Comparison of ENCODE assay signal across 13 cellular contexts in the genomic region with DNA sequence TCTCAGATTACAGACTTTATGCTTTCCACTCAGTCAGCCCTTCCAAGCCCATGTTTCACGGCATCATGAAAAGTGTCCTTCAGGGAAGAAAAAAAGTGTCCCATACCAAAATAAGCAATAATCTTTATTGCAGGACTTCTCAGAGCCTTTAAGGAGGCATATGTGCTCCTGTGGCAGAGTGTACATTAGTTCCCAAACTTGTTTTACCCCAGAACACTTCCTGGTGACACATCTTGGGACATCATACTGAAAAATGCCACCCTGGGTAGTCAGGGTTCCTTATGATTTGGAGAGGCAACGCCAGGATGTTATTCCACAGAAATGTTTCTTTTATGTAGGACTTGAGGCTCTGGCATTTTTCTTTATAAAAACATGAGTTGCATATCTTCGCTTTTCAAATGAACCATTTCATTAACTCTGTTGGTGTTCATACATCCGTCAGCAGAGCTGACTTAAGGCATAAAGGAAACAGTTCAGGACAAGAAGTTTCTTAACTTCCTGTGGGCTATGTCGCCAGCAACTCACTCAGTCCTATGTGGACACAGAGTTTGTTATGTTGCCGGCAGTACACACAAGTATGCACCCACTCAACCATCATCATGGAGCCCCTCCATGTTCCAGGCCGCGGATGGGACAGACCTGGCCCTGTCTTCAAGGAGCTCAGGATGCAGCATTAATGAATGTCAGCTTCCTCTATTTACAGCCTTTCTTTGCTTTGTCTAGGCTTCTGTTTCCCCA.
DNase-seq lines count a peak whose midpoint lies in the region; ATAC-seq and TF ChIP-seq lines count a peak whose summit lies in the region.
"Had no signal": no experiment of that assay in that cellular context is flagged by ENCODE, and none has a peak within 500 bp of the region (broad histone marks: within the 10 kb centered on the region; RNA-seq: fewer than 3 reads in every experiment).

No MANE protein-coding gene starts in this region.

- H3K4me3 Mint-ChIP-seq in H9, result no peak overlapping the region

- no peak overlapping the region for H2BK12ac ChIP-seq in H9 (ENCODE audit: insufficient read length, low read depth, low read length)

- peaks cover 21% of the 10 kb centered on the region for H3K27me3 Mint-ChIP-seq in H9 (ENCODE audit: low read depth)

- TF ChIP-seq CTCF in neutrophil (IDR thresholded peaks at IDR 0.05) (no peak), H9 (conservative IDR thresholded peaks at IDR 0.05) (no peak)

- no peaks in the 10 kb centered on the region for H4K20me1 ChIP-seq in H9 (ENCODE audit: control insufficient read depth, insufficient read depth, insufficient read length)

- no peak overlapping the region for H3T11ph ChIP-seq in H9 (ENCODE audit: low read length)

- H3K4me1 ChIP-seq in neutrophil (ENCODE audit: control insufficient read depth in 1 of 2, insufficient read depth in 1 of 2, low read depth in 1 of 2, low read length in 1 of 2), result peaks cover 42 to 46% of the 10 kb centered on the region in 2 experiments
- no peaks in the 10 kb centered on the region for H3K4me1 ChIP-seq in H9 (ENCODE audit: insufficient read depth, low read length)
- H3K4me1 ChIP-seq in mesendoderm (ENCODE audit: control insufficient read depth, low read depth, low read length), result no peaks in the 10 kb centered on the region
- H3K4me1 ChIP-seq: thyroid gland had no signal

- H3K9ac ChIP-seq in H9 (ENCODE audit: extremely low read depth, insufficient read length, low read length) (no peak overlapping the region), mesendoderm (ENCODE audit: low read length) (no peak overlapping the region)

- H3K36me3 ChIP-seq in neutrophil (no peaks in the 10 kb centered on the region), mesendoderm (ENCODE audit: control insufficient read depth, insufficient read depth, low read length) (no peaks in the 10 kb centered on the region)
- H3K36me3 ChIP-seq: thyroid gland had no signal

- H2AFZ ChIP-seq in H9 (ENCODE audit: low read length), result no peak overlapping the region

- DNase-seq in Kasumi-1 (lab: John Stamatoyannopoulos, UW) (peak; percentile 63 to 79), fibroblast of gingiva (ENCODE audit: low read depth) (peak; percentile 5), NCI-H526 (lab: John Stamatoyannopoulos, UW) (no peak), globus pallidus (ENCODE audit: low spot score) (no peak), H9 (no peak), mesendoderm (no peak)
- DNase-seq: activated CD4-positive, alpha-beta T cell treated with anti-CD3 and anti-CD28 coated beads, Interleukin-2, amount 50 U/mL, for 48 hours; foreskin keratinocyte; NCI-H524 had no signal

- H2BK5ac ChIP-seq in H9 (ENCODE audit: insufficient read length, low read length) (no peak overlapping the region), mesendoderm (ENCODE audit: low read length) (no peak overlapping the region)

- no peaks in the 10 kb centered on the region for H3K36me3 Mint-ChIP-seq in H9 (ENCODE audit: insufficient read depth in 1 of 3, low read depth in 3 of 3)
- H3K36me3 Mint-ChIP-seq: activated naive CD4-positive, alpha-beta T cell treated with anti-CD3 and anti-CD28 coated beads, Interleukin-2, amount 50 U/mL, for 72 hours had no signal

- no peak overlapping the region for H4K8ac ChIP-seq in H9 (replicated peaks; ENCODE audit: insufficient read length, low read depth, low read length)
- H4K8ac ChIP-seq in mesendoderm (ENCODE audit: low read depth, low read length), result no peak overlapping the region

- H4K5ac ChIP-seq in H9 (ENCODE audit: insufficient read length, low read depth, low read length), result no peak overlapping the region
- H4K5ac ChIP-seq in mesendoderm (ENCODE audit: low read length), result no peak overlapping the region

- no peaks in the 10 kb centered on the region for H3K4me1 Mint-ChIP-seq in H9

- no peaks in the 10 kb centered on the region for H3K79me2 ChIP-seq in H9 (ENCODE audit: insufficient read depth, low read length)
- H3K79me2 ChIP-seq in mesendoderm (ENCODE audit: control insufficient read depth, insufficient read depth, low read length), result no peaks in the 10 kb centered on the region

- H3K27ac Mint-ChIP-seq in H9, result no peak overlapping the region

- H3K56ac ChIP-seq in H9 (ENCODE audit: insufficient read length, low read depth, low read length) (no peak overlapping the region), mesendoderm (ENCODE audit: low read length) (no peak overlapping the region)

- H3K4ac ChIP-seq in H9 (ENCODE audit: low read depth, low read length), result no peak overlapping the region
- no peak overlapping the region for H3K4ac ChIP-seq in mesendoderm (ENCODE audit: low read depth, low read length)

- H3K23ac ChIP-seq in H9 (ENCODE audit: insufficient read length, low read depth, low read length), result no peak overlapping the region
- H3K23ac ChIP-seq in mesendoderm (ENCODE audit: low read length), result no peak overlapping the region

- no peak overlapping the region for H2BK120ac ChIP-seq in H9 (ENCODE audit: low read depth, low read length, poor library complexity, severe bottlenecking)
- no peak overlapping the region for H2BK120ac ChIP-seq in mesendoderm (ENCODE audit: low read depth, low read length)

- H3K14ac ChIP-seq in H9 (ENCODE audit: insufficient read depth, low read length), result no peak overlapping the region

- H3K27ac ChIP-seq in neutrophil (peak overlapping the region; percentile 92), H9 (ENCODE audit: insufficient read length, low read depth, low read length) (no peak overlapping the region), mesendoderm (ENCODE audit: low read depth, low read length) (no peak overlapping the region)
- H3K27ac ChIP-seq: foreskin keratinocyte, thyroid gland had no signal

- H3K27me3 ChIP-seq in neutrophil, result no peaks in the 10 kb centered on the region
- no peaks in the 10 kb centered on the region; the same call in 1 of the 2 replicates for H3K27me3 ChIP-seq in H9 (ENCODE audit: insufficient read depth, low read length)
- H3K27me3 ChIP-seq in mesendoderm (ENCODE audit: insufficient read depth, low read length, poor library complexity), result no peaks in the 10 kb centered on the region
- H3K27me3 ChIP-seq: thyroid gland had no signal

- H3K79me1 ChIP-seq in H9 (ENCODE audit: insufficient read depth, low read depth, low read length, poor library complexity, severe bottlenecking) (no peaks in the 10 kb centered on the region), mesendoderm (ENCODE audit: low read length) (no peaks in the 10 kb centered on the region)

- no peak overlapping the region for H2BK20ac ChIP-seq in H9 (ENCODE audit: low read depth, low read length, poor library complexity, severe bottlenecking)

- H3K4me2 ChIP-seq in H9 (ENCODE audit: insufficient read depth, insufficient read length, low read length) (no peak overlapping the region), mesendoderm (ENCODE audit: low read length) (no peak overlapping the region)

- no peak overlapping the region for H2BK15ac ChIP-seq in H9 (ENCODE audit: low read depth, low read length)
- no peak overlapping the region for H2BK15ac ChIP-seq in mesendoderm (replicated peaks; ENCODE audit: low read depth)

- H2AK5ac ChIP-seq in H9 (ENCODE audit: insufficient read length, low read length) (no peak overlapping the region), mesendoderm (ENCODE audit: low read length) (no peak overlapping the region)

- no CpG with 5 or more reads among the region's 8 CpGs for WGBS in H9 (ENCODE audit: extremely low coverage, insufficient read length, low lambda C conversion rate)
- no CpG with 5 or more reads among the region's 8 CpGs for WGBS in mesendoderm (ENCODE audit: extremely low coverage, insufficient coverage, low lambda C conversion rate)

- H3K9me3 Mint-ChIP-seq in H9, result no peaks in the 10 kb centered on the region
- H3K9me3 Mint-ChIP-seq: activated naive CD4-positive, alpha-beta T cell treated with anti-CD3 and anti-CD28 coated beads, Interleukin-2, amount 50 U/mL, for 72 hours had no signal

- H4K91ac ChIP-seq in H9 (ENCODE audit: insufficient read length, low read depth, low read length), result no peak overlapping the region

- no peaks in the 10 kb centered on the region for H3K23me2 ChIP-seq in H9 (ENCODE audit: insufficient read length, low read depth, low read length, poor library complexity, severe bottlenecking)

- H3K4me3 ChIP-seq in neutrophil (ENCODE audit: low read depth in 1 of 2, low read length in 1 of 2) (peak overlapping the region; percentile 48 to 57), mesendoderm (ENCODE audit: low read length) (no peak overlapping the region)
- H3K4me3 ChIP-seq: thyroid gland had no signal

- peak; percentile 30 for ATAC-seq in GM18502 (IDR thresholded peaks at IDR 0.05; ENCODE audit: poor library complexity, unreplicated experiment)
- ATAC-seq: activated naive CD4-positive, alpha-beta T cell treated with anti-CD3 and anti-CD28 coated beads, Interleukin-2, amount 50 U/mL, for 72 hours; foreskin keratinocyte had no signal

- H3K9me3 ChIP-seq in neutrophil (no peaks in the 10 kb centered on the region), H9 (ENCODE audit: control insufficient read depth, low read depth, low read length) (no peaks in the 10 kb centered on the region)
- H3K9me3 ChIP-seq: thyroid gland had no signal

- H3K18ac ChIP-seq in H9 (ENCODE audit: insufficient read length, low read depth, low read length) (no peak overlapping the region), mesendoderm (ENCODE audit: low read length) (no peak overlapping the region)

Comparison
In these comparisons a context has a peak if more than half of its experiments do, and no peak if none do; other contexts are left out.
1. DNase-seq: peak in Kasumi-1 (2 of 2) and fibroblast of gingiva (single experiment); none in NCI-H526 (0 of 2), globus pallidus (single experiment), H9 (single experiment) and mesendoderm (single experiment).